Comparison of ENCODE assay signal across 9 cellular contexts in the genomic region with DNA sequence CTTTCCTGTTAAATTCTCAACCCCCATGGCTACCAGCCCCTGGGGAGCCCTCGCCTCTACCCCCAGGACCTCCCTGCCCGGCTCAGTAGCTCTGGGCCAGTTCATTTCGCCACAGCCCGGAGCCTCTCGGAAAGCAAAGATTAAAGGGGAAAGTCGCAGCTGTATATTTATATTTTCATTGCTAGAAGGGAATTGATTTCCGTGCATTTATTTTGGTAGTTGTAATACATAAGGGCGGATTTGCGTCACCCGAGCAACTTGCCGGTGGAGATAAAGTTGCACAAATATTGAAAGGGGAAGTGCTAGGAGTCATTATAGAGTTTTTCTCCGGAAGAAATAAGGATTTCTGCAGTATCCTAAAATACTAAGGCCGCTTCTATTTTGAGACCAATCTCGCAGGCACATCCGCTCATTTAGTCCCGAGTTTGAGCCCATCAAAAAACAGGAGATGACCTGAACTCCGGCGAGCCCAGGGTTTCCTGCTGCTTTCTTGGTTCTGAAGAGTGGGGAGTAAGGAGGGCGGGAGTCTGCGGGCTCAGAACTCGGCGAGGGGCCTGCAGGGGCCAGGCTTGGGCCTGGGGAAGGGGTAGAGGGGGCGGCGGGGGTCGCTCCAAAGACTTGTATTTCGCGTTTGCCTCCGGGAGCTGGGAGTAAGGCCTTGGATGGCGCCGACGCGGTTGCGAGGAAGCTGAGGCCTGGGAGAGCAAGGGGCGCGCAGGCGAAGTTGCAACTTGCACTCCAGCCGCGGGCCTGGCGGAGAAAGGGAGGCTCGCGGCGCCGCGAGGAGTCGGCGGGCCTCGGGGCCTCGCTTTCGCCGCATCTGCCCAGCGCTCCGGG. TPM values are rescaled to one million over a fixed set of nuclear protein-coding genes. Genes with fewer than 3 reads are reported as not detected.
DNase-seq lines count a peak whose midpoint lies in the region; ATAC-seq and TF ChIP-seq lines count a peak whose summit lies in the region.
"Had no signal": no experiment of that assay in that cellular context is flagged by ENCODE, and none has a peak within 500 bp of the region (broad histone marks: within the 10 kb centered on the region; RNA-seq: fewer than 3 reads in every experiment).

No MANE protein-coding gene starts in this region.

- H3K4me3 ChIP-seq in body of pancreas (no peak overlapping the region), skin epidermis (peak overlapping the region in 6 of 7 experiments; percentile 3 to 26 (median 20))

- TF ChIP-seq POLR2A in body of pancreas (IDR thresholded peaks at IDR 0.05), result peak in 1 of 3 donors; percentile 14

- H3K9me3 ChIP-seq in body of pancreas, result no peaks in the 10 kb centered on the region

- H3K36me3 ChIP-seq in body of pancreas (replicated peaks in 1 of 2; ENCODE audit: insufficient read depth in 1 of 2, low read depth in 2 of 2), result no peaks in the 10 kb centered on the region

- peaks cover 20% of the 10 kb centered on the region for H3K27me3 Mint-ChIP-seq in IgD-negative memory B cell

- TF ChIP-seq CTCF in body of pancreas (IDR thresholded peaks at IDR 0.05), result no peak

- H3K27ac Mint-ChIP-seq in IgD-negative memory B cell, result peak overlapping the region; percentile 71 to 95 (median 92)

- peak overlapping the region; percentile 89 to 96 (median 94) for H3K4me3 Mint-ChIP-seq in IgD-negative memory B cell

- no peaks in the 10 kb centered on the region for H3K36me3 Mint-ChIP-seq in IgD-negative memory B cell

- H3K27ac ChIP-seq in body of pancreas (peak overlapping the region in 3 of 4 donors; percentile 41 to 65 (median 47)), skin epidermis (peak overlapping the region in 17 of 21 experiments; percentile 2 to 80 (median 72))

- H3K4me1 Mint-ChIP-seq in IgD-negative memory B cell, result peaks cover 20 to 41% (median 26%) of the 10 kb centered on the region in 3 donors

- peak in 1 of 4 donors; percentile 50 for DNase-seq in body of pancreas
- DNase-seq in iPS-NIHi7 (ENCODE audit: extremely low spot score), result peak; percentile 51
- DNase-seq in activated T-cell treated with anti-CD3 and anti-CD28 coated beads, Interleukin-2, amount 50 U/mL, for 48 hours, result no peak
- DNase-seq: NCI-H446 had no signal

- ATAC-seq in body of pancreas (no peak), HG03432 (IDR thresholded peaks at IDR 0.05; ENCODE audit: unreplicated experiment) (no peak), GM21529 (IDR thresholded peaks at IDR 0.05; ENCODE audit: unreplicated experiment) (no peak), HG03095 (IDR thresholded peaks at IDR 0.05; ENCODE audit: unreplicated experiment) (no peak)

- H3K9me3 Mint-ChIP-seq in IgD-negative memory B cell, result no peaks in the 10 kb centered on the region

- H3K27me3 ChIP-seq in body of pancreas, result peaks cover 0 to 7% of the 10 kb centered on the region in 2 donors

- intact Hi-C loops in body of pancreas (cut with DNase I), result no loop called here

- H3K4me1 ChIP-seq in body of pancreas, result peaks cover 29% of the 10 kb centered on the region

- 54 to 64% methylated on average over 35 to 51 of the region's 52 CpGs for WGBS in body of pancreas, 2 donors

RNA-seq across cellular contexts. Expression of a gene that starts 2.5 kb away (rescaled TPM):
- 10.6 TPM for polyA plus RNA-seq in IgD-negative memory B cell
- 1 to 10 TPM; 1.6 to 1.8 TPM for total RNA-seq in body of pancreas

Comparison
In these comparisons a context has a peak if more than half of its experiments do, and no peak if none do; other contexts are left out.
1. H3K4me3 ChIP-seq: peak in skin epidermis (6 of 7); none in body of pancreas (0 of 2).